Comparison of ENCODE assay signal across 31 cellular contexts in genomic region chr16:116015-116414, GRCh38. TPM values are rescaled to one million over a fixed set of nuclear protein-coding genes. Genes with fewer than 3 reads are reported as not detected.
"Had no signal": no experiment of that assay in that cellular context is flagged by ENCODE, and none has a peak within 500 bp of the region (broad histone marks: within the 10 kb centered on the region; RNA-seq: fewer than 3 reads in every experiment).

No MANE protein-coding gene starts in this region.

- H3K27ac ChIP-seq: body of pancreas, colonic mucosa, esophagus squamous epithelium, gastroesophageal sphincter, heart right ventricle, hepatocyte had no signal

- H3K36me3 ChIP-seq: colonic mucosa had no signal

- H3K27me3 ChIP-seq: body of pancreas, colonic mucosa, esophagus squamous epithelium, gastroesophageal sphincter, heart right ventricle, hepatocyte had no signal

- H3K4me3 Mint-ChIP-seq: activated CD4-positive, alpha-beta memory T cell treated with anti-CD3 and anti-CD28 coated beads for 36 hours; activated CD4-positive, alpha-beta T cell treated with anti-CD3 and anti-CD28 coated beads for 36 hours; activated CD4-positive, alpha-beta T cell treated with anti-CD3 and anti-CD28 coated beads, Interleukin-2, amount 10 ng/mL, durations not matched to agents 24 days and 14 days; activated naive CD8-positive, alpha-beta T cell; activated T-cell treated with anti-CD3 and anti-CD28 coated beads, Interleukin-2, amount 50 U/mL, for 4 hours; activated T-helper 17 cell treated with anti-CD3 and anti-CD28 coated beads, Interleukin-2, amount 50 U/mL, for 72 hours had no signal

- H3K27ac Mint-ChIP-seq: activated CD4-positive, alpha-beta memory T cell treated with anti-CD3 and anti-CD28 coated beads for 36 hours; activated CD4-positive, alpha-beta T cell treated with anti-CD3 and anti-CD28 coated beads for 36 hours; activated CD4-positive, alpha-beta T cell treated with anti-CD3 and anti-CD28 coated beads, Interleukin-2, amount 10 ng/mL, durations not matched to agents 24 days and 14 days; activated naive CD8-positive, alpha-beta T cell; activated T-helper 17 cell treated with anti-CD3 and anti-CD28 coated beads, Interleukin-2, amount 50 U/mL, for 72 hours had no signal

- H3K9me3 Mint-ChIP-seq: activated CD4-positive, alpha-beta memory T cell treated with anti-CD3 and anti-CD28 coated beads for 36 hours; activated CD4-positive, alpha-beta T cell treated with anti-CD3 and anti-CD28 coated beads, Interleukin-2, amount 10 ng/mL, durations not matched to agents 24 days and 14 days; activated T-cell treated with anti-CD3 and anti-CD28 coated beads, Interleukin-2, amount 50 U/mL, for 4 hours; activated T-helper 17 cell treated with anti-CD3 and anti-CD28 coated beads, Interleukin-2, amount 50 U/mL, for 72 hours had no signal

- H3K4me3 ChIP-seq: body of pancreas, colonic mucosa, esophagus squamous epithelium, gastroesophageal sphincter, heart right ventricle, hepatocyte had no signal

- H3K9me3 ChIP-seq: body of pancreas, colonic mucosa, esophagus squamous epithelium, gastroesophageal sphincter, heart right ventricle had no signal

- H3K27me3 Mint-ChIP-seq: activated CD4-positive, alpha-beta memory T cell treated with anti-CD3 and anti-CD28 coated beads for 36 hours; activated CD4-positive, alpha-beta T cell treated with anti-CD3 and anti-CD28 coated beads for 36 hours; activated CD4-positive, alpha-beta T cell treated with anti-CD3 and anti-CD28 coated beads, Interleukin-2, amount 10 ng/mL, durations not matched to agents 24 days and 14 days; activated naive CD8-positive, alpha-beta T cell; activated T-helper 17 cell treated with anti-CD3 and anti-CD28 coated beads, Interleukin-2, amount 50 U/mL, for 72 hours had no signal

- ATAC-seq: activated CD4-positive, alpha-beta T cell treated with anti-CD3 and anti-CD28 coated beads for 36 hours; activated T-cell treated with anti-CD3 and anti-CD28 coated beads, Interleukin-2, amount 50 U/mL, for 4 hours; activated T-helper 17 cell treated with anti-CD3 and anti-CD28 coated beads, Interleukin-2, amount 50 U/mL, for 72 hours; body of pancreas; gastroesophageal sphincter; heart right ventricle had no signal

- H3K4me1 ChIP-seq: body of pancreas, colonic mucosa had no signal

- DNase-seq: activated CD4-positive, alpha-beta memory T cell treated with anti-CD3 and anti-CD28 coated beads for 36 hours; activated CD4-positive, alpha-beta T cell treated with anti-CD3 and anti-CD28 coated beads for 36 hours; activated CD4-positive, alpha-beta T cell treated with anti-CD3 and anti-CD28 coated beads, Interleukin-2, amount 10 ng/mL, durations not matched to agents 24 days and 14 days; activated CD4-positive, CD25-positive, alpha-beta regulatory T cell; activated CD4-positive, CD25-positive, alpha-beta regulatory T cell treated with anti-CD3 and anti-CD28 coated beads, Interleukin-2, amount 50 U/mL, for 72 hours; activated CD8-positive, alpha-beta memory T cell treated with anti-CD3 and anti-CD28 coated beads for 24 hours; activated effector memory CD4-positive, alpha-beta T cell treated with Interleukin-2 at 50 U/mL for 16 hours; activated gamma-delta T cell treated with Interleukin-2 at 50 U/mL for 16 hours; activated naive CD4-positive, alpha-beta T cell treated with anti-CD3 and anti-CD28 coated beads, Interleukin-2, amount 50 U/mL, for 16 hours; activated naive CD4-positive, alpha-beta T cell treated with Interleukin-2 at 50 U/mL for 16 hours; activated T-cell treated with anti-CD3 and anti-CD28 coated beads, Interleukin-2, amount 50 U/mL, for 4 hours; amniotic stem cell; anterior cingulate cortex; body of pancreas; caudate nucleus; colonic mucosa; effector CD8-positive, alpha-beta T cell; esophagus squamous epithelium; foreskin melanocyte; heart right ventricle; T-helper 2 cell had no signal

RNA-seq across cellular contexts. Expression of gene HBZ, which starts 36.4 kb away (rescaled TPM):
- total RNA-seq: activated CD4-positive, alpha-beta memory T cell treated with anti-CD3 and anti-CD28 coated beads for 36 hours; activated CD4-positive, alpha-beta T cell treated with anti-CD3 and anti-CD28 coated beads for 36 hours; activated CD4-positive, alpha-beta T cell treated with anti-CD3 and anti-CD28 coated beads, Interleukin-2, amount 10 ng/mL, durations not matched to agents 24 days and 14 days; activated T-helper 17 cell treated with anti-CD3 and anti-CD28 coated beads, Interleukin-2, amount 50 U/mL, for 72 hours; body of pancreas; dermis microvascular lymphatic vessel endothelial cell; esophagus squamous epithelium; fibroblast of lung; fibroblast of villous mesenchyme; gastroesophageal sphincter; glomerular endothelial cell; heart right ventricle; hepatocyte; T-helper 1 cell treated with Interleukin-12 subunit alpha and Interleukin-12 subunit beta and Interleukin-4 antibody, amounts not matched to agents 30 ng/mL and 1 ng/mL, for 36 hours had no signal
- polyA plus RNA-seq: esophagus, fibroblast of lung had no signal

RNA-seq across cellular contexts. Expression of gene HBM, which starts 49.8 kb away (rescaled TPM):
- total RNA-seq: activated CD4-positive, alpha-beta memory T cell treated with anti-CD3 and anti-CD28 coated beads for 36 hours; activated CD4-positive, alpha-beta T cell treated with anti-CD3 and anti-CD28 coated beads for 36 hours; activated CD4-positive, alpha-beta T cell treated with anti-CD3 and anti-CD28 coated beads, Interleukin-2, amount 10 ng/mL, durations not matched to agents 24 days and 14 days; activated T-cell treated with anti-CD3 and anti-CD28 coated beads, Interleukin-2, amount 50 U/mL, for 4 hours; activated T-helper 17 cell treated with anti-CD3 and anti-CD28 coated beads, Interleukin-2, amount 50 U/mL, for 72 hours; body of pancreas; colonic mucosa; dermis microvascular lymphatic vessel endothelial cell; esophagus squamous epithelium; fibroblast of lung; fibroblast of villous mesenchyme; glomerular endothelial cell; hepatocyte; T-helper 1 cell treated with Interleukin-12 subunit alpha and Interleukin-12 subunit beta and Interleukin-4 antibody, amounts not matched to agents 30 ng/mL and 1 ng/mL, for 36 hours had no signal
- polyA plus RNA-seq: esophagus, fibroblast of lung, heart right ventricle, hepatocyte had no signal
